Comparison of ENCODE assay signal across 8 cellular contexts in genomic region chr2:43075906-43076585, GRCh38.
DNase-seq lines count a peak whose midpoint lies in the region; ATAC-seq, FAIRE-seq and TF ChIP-seq lines count a peak whose summit lies in the region.

No MANE protein-coding gene starts in this region.

- TF ChIP-seq RAD21 in HCT116 (IDR thresholded peaks at IDR 0.05; ENCODE audit: low read depth): no peak

- no peak for TF ChIP-seq CTCF in HCT116 (IDR thresholded peaks at IDR 0.05 in 2 of 3, conservative IDR thresholded peaks at IDR 0.05 in 1 of 3; ENCODE audit: borderline replicate concordance in 1 of 3, insufficient read depth in 1 of 3, low read depth in 2 of 3, low read length in 2 of 3)
- TF ChIP-seq CTCF in breast epithelium (IDR thresholded peaks at IDR 0.05): no peak
- TF ChIP-seq CTCF in keratinocyte (optimal IDR thresholded peaks at IDR 0.05 in 1 of 3, IDR thresholded peaks at IDR 0.05 in 1 of 3, conservative IDR thresholded peaks at IDR 0.05 in 1 of 3; ENCODE audit: extremely low read depth in 1 of 3, insufficient read depth in 2 of 3, low read length in 3 of 3): no peak

- H2AFZ ChIP-seq in HCT116 (ENCODE audit: low read depth, low read length, poor library complexity, severe bottlenecking): no peak overlapping the region
- H2AFZ ChIP-seq in keratinocyte (ENCODE audit: control insufficient read depth, low read length): no peak overlapping the region

- no peaks in the 10 kb centered on the region for H3K9me2 ChIP-seq in HCT116 (ENCODE audit: insufficient read depth)

- H3K9ac ChIP-seq in HCT116 (ENCODE audit: low read length): no peak overlapping the region
- peak overlapping the region; percentile 28 for H3K9ac ChIP-seq in keratinocyte (ENCODE audit: control insufficient read depth, extremely low read depth, insufficient read depth, low read length)
- no peak overlapping the region for H3K9ac ChIP-seq in stomach smooth muscle (ENCODE audit: low read length in 2 of 2)

- ATAC-seq in HCT116: no peak

- POLR2A ChIA-PET in HCT116 (lab: Charles Lee): no interaction called here

- H3K9me3 ChIP-seq in HCT116 (ENCODE audit: control insufficient read depth in 1 of 2, insufficient read depth in 1 of 2, low read depth in 1 of 2, low read length in 2 of 2): no peaks in the 10 kb centered on the region
- no peaks in the 10 kb centered on the region for H3K9me3 ChIP-seq in breast epithelium
- no peaks in the 10 kb centered on the region for H3K9me3 ChIP-seq in keratinocyte (ENCODE audit: control insufficient read depth, low read depth, low read length)
- no peaks in the 10 kb centered on the region for H3K9me3 ChIP-seq in stomach smooth muscle (ENCODE audit: control insufficient read depth in 2 of 2, low read length in 2 of 2)

- H3K27ac ChIP-seq in HCT116 (ENCODE audit: low read depth, low read length): no peak overlapping the region
- peak overlapping the region; percentile 92 to 94 for H3K27ac ChIP-seq in breast epithelium
- H3K27ac ChIP-seq in keratinocyte (ENCODE audit: control insufficient read depth, insufficient read depth, low read length): peak overlapping the region; percentile 97
- peak overlapping the region; percentile 70 for H3K27ac ChIP-seq in stomach smooth muscle (ENCODE audit: low read length)

- H3K79me2 ChIP-seq in HCT116 (ENCODE audit: insufficient read depth, low read length) (no peaks in the 10 kb centered on the region), keratinocyte (ENCODE audit: control insufficient read depth, insufficient read depth, low read length) (peaks cover 10% of the 10 kb centered on the region)

- dilution Hi-C loops in keratinocyte (cut with MboI; ENCODE audit: extremely low pct_ligation_motif_present, low sequenced_read_pairs): no loop called here

- intact Hi-C loops in HCT116 (cut with micrococcal nuclease) (no loop called here), breast epithelium (cut with DNase I; ENCODE audit: low total_unique reads) (no loop called here)

- H3K4me3 ChIP-seq in HCT116 (replicated peaks in 1 of 2; ENCODE audit: low read depth in 1 of 2, low read length in 2 of 2): no peak overlapping the region
- H3K4me3 ChIP-seq in breast epithelium: no peak overlapping the region
- H3K4me3 ChIP-seq in keratinocyte (ENCODE audit: control insufficient read depth in 2 of 3, extremely low read depth in 1 of 3, insufficient read depth in 2 of 3, low read depth in 1 of 3, low read length in 3 of 3): no peak overlapping the region
- H3K4me3 ChIP-seq in stomach smooth muscle (ENCODE audit: low read length in 2 of 2): no peak overlapping the region

- FAIRE-seq in keratinocyte (lab: Jason Lieb, UNC): no peak

- DNase-seq in HCT116 (ENCODE audit: low read depth, low spot score) (no peak), breast epithelium (ENCODE audit: low spot score in 2 of 2) (no peak), keratinocyte (ENCODE audit: low read depth, low spot score) (no peak), COR-L47 (lab: John Stamatoyannopoulos, UW) (no peak), OCI-M1 (lab: John Stamatoyannopoulos, UW) (no peak), cerebellar cortex (ENCODE audit: low spot score) (no peak), NCI-H187 treated with DMSO at 0.1 percent for 48 hours (lab: John Stamatoyannopoulos, UW) (no peak)

- CTCF ChIA-PET in HCT116 (lab: Charles Lee): no interaction called here

- H3K4me2 ChIP-seq in HCT116 (ENCODE audit: low read length) (peak overlapping the region; percentile 7; the same call in 1 of the 2 replicates), keratinocyte (ENCODE audit: control insufficient read depth, extremely low read depth, insufficient read depth, low read depth, low read length) (peak overlapping the region; percentile 44)

- H3K27me3 ChIP-seq in HCT116 (ENCODE audit: insufficient read depth, low read length): no peaks in the 10 kb centered on the region
- no peaks in the 10 kb centered on the region for H3K27me3 ChIP-seq in breast epithelium
- H3K27me3 ChIP-seq in keratinocyte (ENCODE audit: control insufficient read depth, extremely low read depth, insufficient read depth, low read length): no peaks in the 10 kb centered on the region
- no peaks in the 10 kb centered on the region for H3K27me3 ChIP-seq in stomach smooth muscle (ENCODE audit: control insufficient read depth in 1 of 2, insufficient read depth in 2 of 2, low read length in 2 of 2)

- H3K4me1 ChIP-seq in HCT116 (ENCODE audit: control insufficient read depth in 1 of 2, insufficient read depth in 2 of 2, low read length in 2 of 2): peaks cover 0 to 18% of the 10 kb centered on the region in 2 experiments; a peak in 1 of 4 replicates
- peaks cover 23 to 44% of the 10 kb centered on the region in 2 donors for H3K4me1 ChIP-seq in breast epithelium
- H3K4me1 ChIP-seq in keratinocyte (ENCODE audit: control insufficient read depth, extremely low read depth, insufficient read depth, low read length): peaks cover 47% of the 10 kb centered on the region
- H3K4me1 ChIP-seq in stomach smooth muscle (ENCODE audit: control insufficient read depth, insufficient read depth, low read length): peaks cover 52% of the 10 kb centered on the region

- no peaks in the 10 kb centered on the region for H3K36me3 ChIP-seq in HCT116 (ENCODE audit: control insufficient read depth in 1 of 2, insufficient read depth in 2 of 2, low read length in 2 of 2)
- no peaks in the 10 kb centered on the region for H3K36me3 ChIP-seq in breast epithelium
- H3K36me3 ChIP-seq in keratinocyte (ENCODE audit: control insufficient read depth in 2 of 2, extremely low read depth in 1 of 2, insufficient read depth in 2 of 2, low read length in 2 of 2): peaks cover 0 to 2% of the 10 kb centered on the region in 2 experiments
- H3K36me3 ChIP-seq in stomach smooth muscle (ENCODE audit: control insufficient read depth in 2 of 2, insufficient read depth in 2 of 2, low read length in 2 of 2): no peaks in the 10 kb centered on the region

- H4K20me1 ChIP-seq in HCT116 (ENCODE audit: insufficient read depth) (no peaks in the 10 kb centered on the region), keratinocyte (ENCODE audit: control insufficient read depth, extremely low read depth, insufficient read depth, low read length) (no peaks in the 10 kb centered on the region)

- no peaks in the 10 kb centered on the region for H3K9me1 ChIP-seq in keratinocyte (ENCODE audit: control insufficient read depth, extremely low read depth, insufficient read depth, low read length)

- TF ChIP-seq POLR2A in HCT116 (IDR thresholded peaks at IDR 0.05; ENCODE audit: borderline replicate concordance, extremely low read depth, insufficient read depth, insufficient read length): no peak
- no peak for TF ChIP-seq POLR2A in breast epithelium (IDR thresholded peaks at IDR 0.05)

- RAD21 ChIA-PET in HCT116 (lab: Charles Lee; ENCODE audit: low non-redundant PET in 1 of 2, low total read pairs in 2 of 2, uncharacterized antibody in 2 of 2, unreplicated experiment in 2 of 2): no interaction called here

- BruUV-seq in HCT116 (replicated peaks; lab: Mats Ljungman, UMichigan): no TSS peak

TF ChIP-seq in HCT116, 20 proteins besides CTCF, POLR2A, EP300 and RAD21:
- TF ChIP-seq POLR2AphosphoS5 (IDR thresholded peaks at IDR 0.05; ENCODE audit: low read depth, low read length) (no peak), EGR1 (IDR thresholded peaks at IDR 0.05; ENCODE audit: low read depth) (no peak), SRF (IDR thresholded peaks at IDR 0.05; ENCODE audit: low read depth) (no peak), CBX3 (IDR thresholded peaks at IDR 0.05; ENCODE audit: low read depth) (no peak), MAX (IDR thresholded peaks at IDR 0.05) (no peak), ZNF274 (IDR thresholded peaks at IDR 0.05; ENCODE audit: low read depth, low read length) (no peak), JUND (IDR thresholded peaks at IDR 0.05) (no peak), EZH2phosphoT487 (IDR thresholded peaks at IDR 0.05; ENCODE audit: borderline replicate concordance) (no peak), YY1 (IDR thresholded peaks at IDR 0.05; ENCODE audit: extremely low read depth, insufficient replicate concordance, low read depth, low read length) (no peak), EZH2 (IDR thresholded peaks at IDR 0.05) (no peak), ZFX (IDR thresholded peaks at IDR 0.05) (no peak), FOSL1 (IDR thresholded peaks at IDR 0.05; ENCODE audit: low read depth) (no peak), REST (IDR thresholded peaks at IDR 0.05; ENCODE audit: low read depth) (no peak)
- TF ChIP-seq, protein P1, sequence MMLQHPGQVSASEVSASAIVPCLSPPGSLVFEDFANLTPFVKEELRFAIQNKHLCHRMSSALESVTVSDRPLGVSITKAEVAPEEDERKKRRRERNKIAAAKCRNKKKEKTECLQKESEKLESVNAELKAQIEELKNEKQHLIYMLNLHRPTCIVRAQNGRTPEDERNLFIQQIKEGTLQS (IDR thresholded peaks at IDR 0.05): no peak
